Comparison of ENCODE assay signal across 1 cellular context in genomic region chr19:16281743-16282142, GRCh38.
TF ChIP-seq lines count a peak whose summit lies in the region.

No MANE protein-coding gene starts in this region.

TF ChIP-seq in IMR-90, 13 proteins besides CTCF, POLR2A, EP300 and RAD21:
- TF ChIP-seq USF2 (IDR thresholded peaks at IDR 0.05; ENCODE audit: low read depth, low read length) (no peak), CEBPB (IDR thresholded peaks at IDR 0.05; ENCODE audit: low read depth, low read length) (0 out of 2 replicates have a peak, but pooled peaks have one; percentile 2), SMC3 (IDR thresholded peaks at IDR 0.05; ENCODE audit: low read depth, low read length) (no peak), FOS (IDR thresholded peaks at IDR 0.05; ENCODE audit: low read depth, low read length) (no peak), MAZ (IDR thresholded peaks at IDR 0.05; ENCODE audit: borderline replicate concordance, low read depth, low read length) (no peak), CHD1 (IDR thresholded peaks at IDR 0.05; ENCODE audit: low read depth, low read length) (no peak), ELK1 (IDR thresholded peaks at IDR 0.05; ENCODE audit: borderline replicate concordance, low read depth, low read length) (no peak)
TF ChIP-seq in IMR-90: peak in this region for 1.
